In the genomic region with DNA sequence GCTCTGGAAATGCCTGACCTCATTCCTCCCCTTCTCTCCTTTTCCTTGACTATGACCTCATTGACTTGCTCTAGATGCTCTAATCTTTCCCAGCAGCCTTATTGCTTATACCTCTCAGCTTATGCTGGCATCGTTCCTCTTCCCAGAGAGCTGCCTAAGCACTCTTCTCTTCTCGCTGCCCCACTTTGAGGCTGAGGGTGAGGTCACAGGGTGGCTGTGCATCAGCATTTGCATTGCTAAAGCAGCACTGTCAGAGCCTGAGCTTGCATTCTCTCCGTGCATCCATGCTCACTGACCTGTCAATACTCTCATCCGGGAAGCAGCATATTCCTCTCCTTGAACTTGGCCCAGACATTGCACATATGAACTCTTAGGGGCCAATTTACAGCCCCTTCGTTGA, we compare ENCODE assay signal across 1 cellular context.
TF ChIP-seq lines count a peak whose summit lies in the region.

No MANE protein-coding gene starts in this region.

TF ChIP-seq in WTC11, 78 proteins besides CTCF, POLR2A, EP300 and RAD21 (continued from another document):
- TF ChIP-seq, protein P1, sequence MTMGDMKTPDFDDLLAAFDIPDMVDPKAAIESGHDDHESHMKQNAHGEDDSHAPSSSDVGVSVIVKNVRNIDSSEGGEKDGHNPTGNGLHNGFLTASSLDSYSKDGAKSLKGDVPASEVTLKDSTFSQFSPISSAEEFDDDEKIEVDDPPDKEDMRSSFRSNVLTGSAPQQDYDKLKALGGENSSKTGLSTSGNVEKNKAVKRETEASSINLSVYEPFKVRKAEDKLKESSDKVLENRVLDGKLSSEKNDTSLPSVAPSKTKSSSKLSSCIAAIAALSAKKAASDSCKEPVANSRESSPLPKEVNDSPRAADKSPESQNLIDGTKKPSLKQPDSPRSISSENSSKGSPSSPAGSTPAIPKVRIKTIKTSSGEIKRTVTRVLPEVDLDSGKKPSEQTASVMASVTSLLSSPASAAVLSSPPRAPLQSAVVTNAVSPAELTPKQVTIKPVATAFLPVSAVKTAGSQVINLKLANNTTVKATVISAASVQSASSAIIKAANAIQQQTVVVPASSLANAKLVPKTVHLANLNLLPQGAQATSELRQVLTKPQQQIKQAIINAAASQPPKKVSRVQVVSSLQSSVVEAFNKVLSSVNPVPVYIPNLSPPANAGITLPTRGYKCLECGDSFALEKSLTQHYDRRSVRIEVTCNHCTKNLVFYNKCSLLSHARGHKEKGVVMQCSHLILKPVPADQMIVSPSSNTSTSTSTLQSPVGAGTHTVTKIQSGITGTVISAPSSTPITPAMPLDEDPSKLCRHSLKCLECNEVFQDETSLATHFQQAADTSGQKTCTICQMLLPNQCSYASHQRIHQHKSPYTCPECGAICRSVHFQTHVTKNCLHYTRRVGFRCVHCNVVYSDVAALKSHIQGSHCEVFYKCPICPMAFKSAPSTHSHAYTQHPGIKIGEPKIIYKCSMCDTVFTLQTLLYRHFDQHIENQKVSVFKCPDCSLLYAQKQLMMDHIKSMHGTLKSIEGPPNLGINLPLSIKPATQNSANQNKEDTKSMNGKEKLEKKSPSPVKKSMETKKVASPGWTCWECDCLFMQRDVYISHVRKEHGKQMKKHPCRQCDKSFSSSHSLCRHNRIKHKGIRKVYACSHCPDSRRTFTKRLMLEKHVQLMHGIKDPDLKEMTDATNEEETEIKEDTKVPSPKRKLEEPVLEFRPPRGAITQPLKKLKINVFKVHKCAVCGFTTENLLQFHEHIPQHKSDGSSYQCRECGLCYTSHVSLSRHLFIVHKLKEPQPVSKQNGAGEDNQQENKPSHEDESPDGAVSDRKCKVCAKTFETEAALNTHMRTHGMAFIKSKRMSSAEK (CRISPR knock-in tag; IDR thresholded peaks at IDR 0.05; ENCODE audit: borderline replicate concordance) = no peak
- no peak for TF ChIP-seq MXD4 (CRISPR knock-in tag; IDR thresholded peaks at IDR 0.05; ENCODE audit: borderline replicate concordance)
- no peak for TF ChIP-seq ZNF425 (CRISPR knock-in tag; conservative IDR thresholded peaks at IDR 0.05)
- no peak for TF ChIP-seq TEAD4 (CRISPR knock-in tag; IDR thresholded peaks at IDR 0.05)
- TF ChIP-seq ZNF232 (CRISPR knock-in tag; IDR thresholded peaks at IDR 0.05) = no peak
- TF ChIP-seq ZBTB21 (CRISPR knock-in tag; IDR thresholded peaks at IDR 0.05; ENCODE audit: borderline replicate concordance) = no peak
